18 cellular contexts compared by ENCODE assay signal in genomic region chr10:121411006-121411405, GRCh38.
DNase-seq lines count a peak whose midpoint lies in the region; TF ChIP-seq lines count a peak whose summit lies in the region.
"Had no signal": no experiment of that assay in that cellular context is flagged by ENCODE, and none has a peak within 500 bp of the region (broad histone marks: within the 10 kb centered on the region; RNA-seq: fewer than 3 reads in every experiment).

No MANE protein-coding gene starts in this region.

- H3K4me1 ChIP-seq in esophagus muscularis mucosa = peaks cover 0 to 13% (median 4%) of the 10 kb centered on the region in 4 donors

- no peak for TF ChIP-seq POLR2A in esophagus muscularis mucosa (IDR thresholded peaks at IDR 0.05; ENCODE audit: low read depth)

- DNase-seq in DMS79 treated with DMSO at 0.1 percent for 48 hours (lab: John Stamatoyannopoulos, UW) (peak; percentile 0), DMS79 (lab: John Stamatoyannopoulos, UW) (no peak), RPMI8226 (peak; percentile 33), left kidney (ENCODE audit: low read depth, low spot score) (peak; percentile 79), nephron progenitor cell (no peak), immature natural killer cell (no peak), amniotic stem cell (lab: John Stamatoyannopoulos, UW) (no peak), esophagus muscularis mucosa (ENCODE audit: extremely low spot score) (no peak)
- DNase-seq: 8988T; CD4-positive, alpha-beta memory T cell; DMS53; GDM1; H7; HFFc6 had no signal

- TF ChIP-seq CTCF in nephron progenitor cell (IDR thresholded peaks at IDR 0.05) = no peak
- no peak for TF ChIP-seq CTCF in esophagus muscularis mucosa (IDR thresholded peaks at IDR 0.05)

- intact Hi-C loops in esophagus muscularis mucosa (cut with DNase I) = loop anchor here (10.0 kb wide), 1 partner anchor 436 kb away; no protein-coding TSS in a partner anchor

- TF ChIP-seq EP300 in esophagus muscularis mucosa (IDR thresholded peaks at IDR 0.05) = no peak

- H3K4me3 Mint-ChIP-seq in nephron progenitor cell (no peak overlapping the region), immature natural killer cell (no peak overlapping the region)
- H3K4me3 Mint-ChIP-seq: CD4-positive, alpha-beta memory T cell; GM23338; HFFc6 had no signal

- H3K36me3 ChIP-seq in esophagus muscularis mucosa = no peaks in the 10 kb centered on the region
- H3K36me3 ChIP-seq: BLaER1 had no signal

- H3K9me3 Mint-ChIP-seq in nephron progenitor cell (peaks cover 17% of the 10 kb centered on the region), immature natural killer cell (peaks cover 0 to 2% (median 0%) of the 10 kb centered on the region in 6 donors)

- no peaks in the 10 kb centered on the region for H3K9me3 ChIP-seq in esophagus muscularis mucosa
- H3K9me3 ChIP-seq: BLaER1 had no signal

- no peak overlapping the region for H3K27ac ChIP-seq in esophagus muscularis mucosa (replicated peaks in 1 of 4)
- H3K27ac ChIP-seq: BLaER1, HL-60 had no signal

- H3K4me3 ChIP-seq in esophagus muscularis mucosa = no peak overlapping the region
- H3K4me3 ChIP-seq: BLaER1, GM23338 had no signal

- H3K4me1 Mint-ChIP-seq in nephron progenitor cell = peaks cover 35% of the 10 kb centered on the region
- H3K4me1 Mint-ChIP-seq in immature natural killer cell = no peaks in the 10 kb centered on the region
- H3K4me1 Mint-ChIP-seq: CD14-positive monocyte; CD4-positive, alpha-beta memory T cell; GM23338 had no signal

- H3K36me3 Mint-ChIP-seq in nephron progenitor cell (ENCODE audit: low read depth) = no peaks in the 10 kb centered on the region
- no peaks in the 10 kb centered on the region for H3K36me3 Mint-ChIP-seq in immature natural killer cell
- H3K36me3 Mint-ChIP-seq: CD14-positive monocyte; CD4-positive, alpha-beta memory T cell had no signal

- no peaks in the 10 kb centered on the region for H3K27me3 ChIP-seq in esophagus muscularis mucosa
- H3K27me3 ChIP-seq: BLaER1 had no signal

- H3K27me3 Mint-ChIP-seq in nephron progenitor cell (ENCODE audit: low read depth, poor library complexity) (peaks cover 27% of the 10 kb centered on the region), immature natural killer cell (ENCODE audit: low read depth in 3 of 3) (peaks cover 0 to 9% (median 1%) of the 10 kb centered on the region in 3 donors)

- WGBS in esophagus muscularis mucosa = 65% methylated on average over 2 of the region's 2 CpGs

- peak overlapping the region; percentile 23 for H3K27ac Mint-ChIP-seq in nephron progenitor cell
- no peak overlapping the region for H3K27ac Mint-ChIP-seq in immature natural killer cell
- H3K27ac Mint-ChIP-seq: CD14-positive monocyte; CD4-positive, alpha-beta memory T cell; GM23338; HFFc6 had no signal

Comparison
In these comparisons a context has a peak if more than half of its experiments do, and no peak if none do; other contexts are left out.
1. DNase-seq: peak in DMS79 treated with DMSO at 0.1 percent for 48 hours (single experiment), RPMI8226 (single experiment) and left kidney (single experiment); none in DMS79 (single experiment), nephron progenitor cell (single experiment), immature natural killer cell (0 of 3), amniotic stem cell (single experiment) and esophagus muscularis mucosa (single experiment).